In the genomic region with DNA sequence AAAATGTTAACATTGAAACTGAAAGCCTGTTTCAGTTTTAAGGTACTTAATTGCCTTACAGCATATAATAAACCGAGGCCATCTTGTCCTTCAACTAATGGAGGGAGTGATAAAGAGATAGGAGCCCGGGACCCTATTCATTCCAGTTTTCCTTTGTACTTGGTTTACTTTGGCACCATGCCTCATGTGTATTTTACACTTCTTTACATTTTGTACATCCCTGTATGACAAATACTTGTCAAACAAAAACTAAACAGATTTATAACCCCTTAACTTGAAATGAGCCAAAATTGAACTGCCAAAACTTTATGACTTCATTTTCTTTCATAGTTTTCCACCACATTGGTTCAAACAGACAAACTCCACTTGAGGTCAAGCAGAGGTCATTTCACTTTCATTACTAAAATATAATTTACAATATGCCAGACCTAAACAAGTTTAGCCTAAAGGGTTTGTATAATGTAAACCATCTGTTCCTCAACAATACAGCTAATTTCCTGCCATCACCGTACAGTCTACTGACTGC, we compare ENCODE assay signal across 10 cellular contexts. TPM values are rescaled to one million over a fixed set of nuclear protein-coding genes. Genes with fewer than 3 reads are reported as not detected.
A peak's percentile ranks its signal among the peaks of the same experiment; 100 is the strongest.
DNase-seq lines count a peak whose midpoint lies in the region; ATAC-seq, FAIRE-seq and TF ChIP-seq lines count a peak whose summit lies in the region.
"Had no signal": no experiment of that assay in that cellular context is flagged by ENCODE, and none has a peak within 500 bp of the region (broad histone marks: within the 10 kb centered on the region; RNA-seq: fewer than 3 reads in every experiment).

No MANE protein-coding gene starts in this region.

- peak overlapping the region; percentile 91 for H3K27ac ChIP-seq in ACC112 (ENCODE audit: low read depth, low read length)
- H3K27ac ChIP-seq in astrocyte (ENCODE audit: low read depth, low read length): peak overlapping the region; percentile 89

- no peak for FAIRE-seq in astrocyte (lab: Jason Lieb, UNC)

- in situ Hi-C loops in KBM-7 (cut with MboI; ENCODE audit: low pct_unique_long_range_greater_than_20kb, low sequenced_read_pairs): no loop called here

- no peaks in the 10 kb centered on the region for H3K27me3 Mint-ChIP-seq in astrocyte (ENCODE audit: low read depth, unreplicated experiment)

- H3K79me2 ChIP-seq in ACC112 (ENCODE audit: control insufficient read depth, insufficient read depth, low read length, unreplicated experiment) (no peaks in the 10 kb centered on the region), astrocyte (ENCODE audit: insufficient read depth, low read length) (no peaks in the 10 kb centered on the region)

- H3K27ac Mint-ChIP-seq in astrocyte (ENCODE audit: unreplicated experiment): peak overlapping the region; percentile 90

- peaks cover 39% of the 10 kb centered on the region for H3K4me1 Mint-ChIP-seq in astrocyte (ENCODE audit: low read depth, unreplicated experiment)

- H4K20me1 ChIP-seq in astrocyte (ENCODE audit: insufficient read depth, low read length): no peaks in the 10 kb centered on the region

- H3K36me3 ChIP-seq in ACC112 (ENCODE audit: insufficient read depth, low read length) (0 out of 2 replicates have a peak, but pooled peaks cover under 1% of the 10 kb centered on the region), astrocyte (ENCODE audit: insufficient read depth, low read length) (no peaks in the 10 kb centered on the region)

- no peak for TF ChIP-seq CTCF in astrocyte (IDR thresholded peaks at IDR 0.05; ENCODE audit: insufficient read depth, low read depth, low read length)

- H3K9me3 ChIP-seq in astrocyte (ENCODE audit: insufficient read depth, low read depth, low read length): no peaks in the 10 kb centered on the region

- ATAC-seq in GM21528 (IDR thresholded peaks at IDR 0.05; ENCODE audit: low FRiP score, unreplicated experiment): peak; percentile 61
- ATAC-seq: GM23338 had no signal

- H3K4me3 ChIP-seq in ACC112 (ENCODE audit: low read depth, low read length) (peak overlapping the region; percentile 61), astrocyte (ENCODE audit: insufficient read depth, low read depth, low read length) (no peak overlapping the region)
- H3K4me3 ChIP-seq: GM23338 had no signal

- H2AFZ ChIP-seq in ACC112 (ENCODE audit: low read length, unreplicated experiment) (peak overlapping the region; percentile 99), astrocyte (ENCODE audit: low read depth, low read length) (no peak overlapping the region)
- H2AFZ ChIP-seq: GM23338 had no signal

- peak overlapping the region; percentile 61 for H3K9ac ChIP-seq in astrocyte (ENCODE audit: low read length)

- H3K4me1 ChIP-seq in ACC112 (ENCODE audit: control insufficient read depth, insufficient read depth, low read length, unreplicated experiment) (peaks cover 27% of the 10 kb centered on the region), astrocyte (ENCODE audit: insufficient read depth, low read length) (peaks cover 20% of the 10 kb centered on the region)

- DNase-seq in NCI-H128 (lab: John Stamatoyannopoulos, UW; ENCODE audit: unreplicated experiment): peak; percentile 20
- DNase-seq in astrocyte (ENCODE audit: low read depth): peak; percentile 39
- no peak for DNase-seq in iPS-NIHi7 (ENCODE audit: extremely low spot score)
- DNase-seq in HUDEP-2 (lab: John Stamatoyannopoulos, UW; ENCODE audit: unreplicated experiment in 76 of 76): no peak
- DNase-seq in KBM-7: no peak
- no peak for DNase-seq in activated T-cell treated with anti-CD3 and anti-CD28 coated beads, Interleukin-2, amount 50 U/mL, for 1 hour

- H3K4me2 ChIP-seq in astrocyte (ENCODE audit: low read length): peak overlapping the region; percentile 78

- peaks cover 36% of the 10 kb centered on the region for H3K36me3 Mint-ChIP-seq in astrocyte (ENCODE audit: low read depth, unreplicated experiment)

- no peaks in the 10 kb centered on the region for H3K27me3 ChIP-seq in ACC112 (ENCODE audit: insufficient read depth, low read length)
- H3K27me3 ChIP-seq in astrocyte (ENCODE audit: insufficient read depth, low read length): no peaks in the 10 kb centered on the region

- peak overlapping the region; percentile 22 for H3K4me3 Mint-ChIP-seq in astrocyte (ENCODE audit: unreplicated experiment)
- H3K4me3 Mint-ChIP-seq: GM23338 had no signal

- peaks cover 13% of the 10 kb centered on the region for H3K9me3 Mint-ChIP-seq in astrocyte (ENCODE audit: unreplicated experiment)

RNA-seq across cellular contexts. Expression of a gene that starts 30.9 kb away (rescaled TPM):
- total RNA-seq in astrocyte: not detected in 2 replicates
- total RNA-seq: GM23338, skeletal muscle tissue had no signal

Comparison
In these comparisons a context has a peak if more than half of its experiments do, and no peak if none do; other contexts are left out.
1. DNase-seq: peak in NCI-H128 (single experiment) and astrocyte (single experiment); none in iPS-NIHi7 (single experiment), HUDEP-2 (0 of 76), KBM-7 (single experiment) and activated T-cell treated with anti-CD3 and anti-CD28 coated beads, Interleukin-2, amount 50 U/mL, for 1 hour (single experiment).